ENCODE assay signal across 10 cellular contexts in the genomic region with DNA sequence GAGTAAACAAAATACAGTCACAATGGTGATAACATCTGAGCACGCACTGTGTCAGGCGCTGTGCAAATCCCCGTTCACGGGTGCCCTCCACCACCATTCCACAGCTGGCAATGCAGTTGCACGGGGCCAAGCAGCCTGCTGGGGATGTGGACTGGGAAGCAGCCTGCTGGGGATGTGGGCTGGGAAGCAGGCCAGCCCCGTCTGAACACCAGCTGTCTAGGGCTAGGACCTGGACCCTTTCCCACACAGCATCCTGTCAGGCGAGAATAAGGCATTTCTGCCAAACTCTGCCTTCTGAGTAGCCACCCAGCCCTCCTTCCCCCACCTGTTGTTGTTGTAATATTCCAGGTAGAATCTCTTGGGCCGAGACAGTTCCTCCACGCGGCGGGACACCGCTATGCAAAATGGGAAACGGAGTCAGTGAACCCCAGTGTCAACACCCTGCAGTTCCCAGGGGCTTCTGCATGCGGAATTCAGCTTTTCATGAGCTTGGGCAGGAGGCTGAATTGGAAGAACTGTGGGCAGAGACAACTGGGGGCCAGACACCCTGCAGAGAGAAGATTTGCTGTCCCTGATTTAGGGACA. TPM values are rescaled to one million over a fixed set of nuclear protein-coding genes. Genes with fewer than 3 reads are reported as not detected.
DNase-seq lines count a peak whose midpoint lies in the region; ATAC-seq and TF ChIP-seq lines count a peak whose summit lies in the region.
"Had no signal": no experiment of that assay in that cellular context is flagged by ENCODE, and none has a peak within 500 bp of the region (broad histone marks: within the 10 kb centered on the region; RNA-seq: fewer than 3 reads in every experiment).

No MANE protein-coding gene starts in this region.

- H3K36me3 Mint-ChIP-seq in osteocyte (ENCODE audit: unreplicated experiment) = no peaks in the 10 kb centered on the region
- H3K36me3 Mint-ChIP-seq in T-helper 2 cell treated with Interferon-gamma antibody and Interleukin-4, amounts not matched to agents 5 μg/mL and 100 μg/mL, for 36 hours (ENCODE audit: low read depth) = no peaks in the 10 kb centered on the region
- H3K36me3 Mint-ChIP-seq: activated naive CD4-positive, alpha-beta T cell treated with anti-CD3 and anti-CD28 coated beads, Interleukin-2, amount 50 U/mL, for 72 hours had no signal

- no peak overlapping the region for H3K27ac Mint-ChIP-seq in osteocyte (ENCODE audit: unreplicated experiment)
- H3K27ac Mint-ChIP-seq in T-helper 2 cell treated with Interferon-gamma antibody and Interleukin-4, amounts not matched to agents 5 μg/mL and 100 μg/mL, for 36 hours = no peak overlapping the region
- H3K27ac Mint-ChIP-seq: activated naive CD4-positive, alpha-beta T cell treated with anti-CD3 and anti-CD28 coated beads, Interleukin-2, amount 50 U/mL, for 72 hours had no signal

- no peaks in the 10 kb centered on the region for H3K9me3 Mint-ChIP-seq in osteocyte (ENCODE audit: unreplicated experiment)
- no peaks in the 10 kb centered on the region for H3K9me3 Mint-ChIP-seq in T-helper 2 cell treated with Interferon-gamma antibody and Interleukin-4, amounts not matched to agents 5 μg/mL and 100 μg/mL, for 36 hours
- H3K9me3 Mint-ChIP-seq: activated naive CD4-positive, alpha-beta T cell treated with anti-CD3 and anti-CD28 coated beads, Interleukin-2, amount 50 U/mL, for 72 hours had no signal

- ATAC-seq in HG03378 (IDR thresholded peaks at IDR 0.05; ENCODE audit: unreplicated experiment) (no peak), HG03442 (IDR thresholded peaks at IDR 0.05; ENCODE audit: unreplicated experiment) (no peak), GM18870 (IDR thresholded peaks at IDR 0.05; ENCODE audit: unreplicated experiment) (no peak)
- ATAC-seq: activated naive CD4-positive, alpha-beta T cell treated with anti-CD3 and anti-CD28 coated beads, Interleukin-2, amount 50 U/mL, for 72 hours had no signal

- peaks cover 4% of the 10 kb centered on the region for H3K4me1 Mint-ChIP-seq in osteocyte (ENCODE audit: unreplicated experiment)
- no peaks in the 10 kb centered on the region for H3K4me1 Mint-ChIP-seq in T-helper 2 cell treated with Interferon-gamma antibody and Interleukin-4, amounts not matched to agents 5 μg/mL and 100 μg/mL, for 36 hours (ENCODE audit: low read depth)

- peak; percentile 67 for DNase-seq in EH (ENCODE audit: low read depth)
- peak; percentile 78 for DNase-seq in NCI-H69 (lab: John Stamatoyannopoulos, UW)
- DNase-seq in fibroblast of peridontal ligament (ENCODE audit: extremely low read depth) = peak; percentile 74
- DNase-seq in osteocyte (ENCODE audit: extremely low spot score, unreplicated experiment) = peak; percentile 75
- DNase-seq in T-helper 2 cell treated with Interferon-gamma antibody and Interleukin-4, amounts not matched to agents 5 μg/mL and 100 μg/mL, for 36 hours (ENCODE audit: low spot score) = no peak
- DNase-seq: activated CD4-positive, alpha-beta T cell treated with anti-CD3 and anti-CD28 coated beads for 4 hours had no signal

- no peak overlapping the region for H3K4me3 Mint-ChIP-seq in osteocyte (ENCODE audit: unreplicated experiment)
- H3K4me3 Mint-ChIP-seq in T-helper 2 cell treated with Interferon-gamma antibody and Interleukin-4, amounts not matched to agents 5 μg/mL and 100 μg/mL, for 36 hours = no peak overlapping the region

- H3K27me3 Mint-ChIP-seq in osteocyte (ENCODE audit: unreplicated experiment) = peaks cover 39% of the 10 kb centered on the region
- H3K27me3 Mint-ChIP-seq in T-helper 2 cell treated with Interferon-gamma antibody and Interleukin-4, amounts not matched to agents 5 μg/mL and 100 μg/mL, for 36 hours (ENCODE audit: low read depth) = peaks cover 3% of the 10 kb centered on the region

- TF ChIP-seq CTCF in osteocyte (IDR thresholded peaks at IDR 0.05) = no peak

RNA-seq across cellular contexts. Expression of a gene that starts 27.8 kb away (rescaled TPM):
- total RNA-seq in osteocyte = 31.6 and 35.9 TPM in 2 replicates

RNA-seq across cellular contexts. Expression of a gene that starts 36.5 kb away (rescaled TPM):
- 0.97 and 1.2 TPM in 2 replicates for total RNA-seq in osteocyte
